In genomic region chr6:30615219-30615957, GRCh38 we compare ENCODE assay signal across 8 cellular contexts. TPM values are rescaled to one million over a fixed set of nuclear protein-coding genes. Genes with fewer than 3 reads are reported as not detected.
A peak's percentile ranks its signal among the peaks of the same experiment; 100 is the strongest.
DNase-seq lines count a peak whose midpoint lies in the region; ATAC-seq, FAIRE-seq and TF ChIP-seq lines count a peak whose summit lies in the region.

No MANE protein-coding gene starts in this region.

- H3K36me3 ChIP-seq in SJCRH30, result peaks cover 29% of the 10 kb centered on the region
- no peaks in the 10 kb centered on the region for H3K36me3 ChIP-seq in breast epithelium
- H3K36me3 ChIP-seq in small intestine (ENCODE audit: control insufficient read depth in 2 of 2, insufficient read depth in 2 of 2, low read length in 2 of 2), result peaks cover 0 to 9% of the 10 kb centered on the region in 2 donors

- DNase-seq in EH (ENCODE audit: low read depth) (peak; percentile 92), M059J (ENCODE audit: low read depth) (peak; percentile 91), SJCRH30 (peak; percentile 58 to 77), breast epithelium (ENCODE audit: low spot score in 2 of 2) (no peak), inferior parietal cortex (ENCODE audit: extremely low spot score) (peak; percentile 68), small intestine (peak; percentile 56), GM10248 (ENCODE audit: extremely low spot score) (no peak)

- intact Hi-C loops in breast epithelium (cut with DNase I; ENCODE audit: low total_unique reads), result no loop called here

- TF ChIP-seq CTCF in breast epithelium (IDR thresholded peaks at IDR 0.05) (no peak), GM10248 (IDR thresholded peaks at IDR 0.05; ENCODE audit: control extremely low read depth, extremely low read depth, low read depth, missing control alignments) (no peak)

- 0 to 1% (median 0%) methylated on average over 10 of the region's 10 CpGs for WGBS in small intestine, 3 donors

- TF ChIP-seq POLR2A in breast epithelium (IDR thresholded peaks at IDR 0.05), result no peak

- H3K4me1 ChIP-seq in SJCRH30, result peaks cover 4% of the 10 kb centered on the region; the same call in 1 of the 2 replicates
- H3K4me1 ChIP-seq in breast epithelium, result peaks cover 0 to 18% of the 10 kb centered on the region in 2 donors
- peaks cover 0 to 3% of the 10 kb centered on the region in 2 donors for H3K4me1 ChIP-seq in small intestine (ENCODE audit: control insufficient read depth in 2 of 2, insufficient read depth in 1 of 2, low read depth in 1 of 2, low read length in 1 of 2)

- H3K27ac ChIP-seq in SJCRH30 (peak overlapping the region; percentile 98), breast epithelium (peak overlapping the region; percentile 95 to 100), small intestine (ENCODE audit: low read depth in 1 of 2, low read length in 1 of 2) (peak overlapping the region; percentile 98 to 99)

- no peak for FAIRE-seq in small intestine (lab: Jason Lieb, UNC)

- H3K4me3 ChIP-seq in SJCRH30 (peak overlapping the region; percentile 75), breast epithelium (peak overlapping the region; percentile 82 to 91 (median 86)), small intestine (ENCODE audit: low read depth in 1 of 2, low read length in 2 of 2) (peak overlapping the region; percentile 60 to 92)

- CTCF ChIA-PET in GM10248 (lab: Yijun Ruan, JAX), result interaction anchor here (0.9 to 4.5 kb wide), 4 partner anchors 17 to 107 kb away, joined by 3 to 56 read pairs (median 4); no protein-coding TSS in a partner anchor

- H3K27me3 ChIP-seq in SJCRH30, result no peaks in the 10 kb centered on the region
- no peaks in the 10 kb centered on the region for H3K27me3 ChIP-seq in breast epithelium
- no peaks in the 10 kb centered on the region for H3K27me3 ChIP-seq in small intestine (ENCODE audit: control insufficient read depth in 2 of 2, insufficient read depth in 2 of 2, low read length in 2 of 2)

- no peak for ATAC-seq in GM19452 (IDR thresholded peaks at IDR 0.05; ENCODE audit: unreplicated experiment)

- H3K9me3 ChIP-seq in SJCRH30 (replicated peaks), result no peaks in the 10 kb centered on the region
- no peaks in the 10 kb centered on the region for H3K9me3 ChIP-seq in breast epithelium
- no peaks in the 10 kb centered on the region for H3K9me3 ChIP-seq in small intestine (ENCODE audit: control insufficient read depth, low read depth)

- POLR2A ChIA-PET in GM10248 (lab: Yijun Ruan, JAX), result interaction anchor here (0.5 to 4.8 kb wide), 39 partner anchors 10 to 1990 kb away, joined by 3 to 72 read pairs (median 7); partner anchors contain the start of genes ABCF1, C6orf136, DHX16 and MDC1

RNA-seq across cellular contexts. Expression of gene PPP1R10, which starts 1.7 kb away (rescaled TPM):
- 17.9 and 28.8 TPM in 2 replicates for total RNA-seq in M059J (2014; rRNA removed; shearing (Covaris generic))
- 93.7 and 120 TPM in 2 replicates for total RNA-seq in SJCRH30 (2014; rRNA removed; shearing (Covaris generic))
- 10 to 100 TPM; 17.3 to 51.1 (median 26.5) TPM for total RNA-seq in breast epithelium
- 10 to 100 TPM; 21.3 to 35.1 (median 30.0) TPM for polyA plus RNA-seq in small intestine

RNA-seq across cellular contexts. Expression of gene MRPS18B, which starts 2.3 kb away (rescaled TPM):
- 85.5 and 108 TPM in 2 replicates for total RNA-seq in M059J (2014; rRNA removed; shearing (Covaris generic))
- total RNA-seq in SJCRH30 (2014; rRNA removed; shearing (Covaris generic)), result 48.8 and 51.6 TPM in 2 replicates
- total RNA-seq in breast epithelium, result 10 to 100 TPM; 42.1 to 70.8 (median 52.4) TPM
- polyA plus RNA-seq in small intestine, result 10 to 100 TPM; 89.4 to 93.0 (median 91.2) TPM

RNA-seq across cellular contexts. Expression of gene ATAT1, which starts 11.3 kb away (rescaled TPM):
- 13.2 and 22.2 TPM in 2 replicates for total RNA-seq in M059J (2014; rRNA removed; shearing (Covaris generic))
- 11.4 and 13.0 TPM in 2 replicates for total RNA-seq in SJCRH30 (2014; rRNA removed; shearing (Covaris generic))
- 10 to 100 TPM in 1 of 3 donors, 1 to 10 TPM in 2; 5.3 to 10.5 (median 8.8) TPM for total RNA-seq in breast epithelium
- 10 to 100 TPM in 1 of 3 donors, 1 to 10 TPM in 2; 6.5 to 14.5 (median 8.6) TPM for polyA plus RNA-seq in small intestine

RNA-seq across cellular contexts. Expression of gene C6orf136, which starts 31.5 kb away (rescaled TPM):
- 9.1 and 12.2 TPM in 2 replicates for total RNA-seq in M059J (2014; rRNA removed; shearing (Covaris generic))
- 9.1 and 10.0 TPM in 2 replicates for total RNA-seq in SJCRH30 (2014; rRNA removed; shearing (Covaris generic))
- 10 to 100 TPM in 2 of 3 donors, 1 to 10 TPM in 1; 9.6 to 19.0 (median 16.1) TPM for total RNA-seq in breast epithelium
- 100 to 1,000 TPM in 1 of 3 donors, 10 to 100 TPM in 2; 44.4 to 125 (median 75.1) TPM for polyA plus RNA-seq in small intestine

RNA-seq across cellular contexts. Expression of gene ABCF1, which starts 44.1 kb away (rescaled TPM):
- total RNA-seq in M059J (2014; rRNA removed; shearing (Covaris generic)), result 56.3 and 95.3 TPM in 2 replicates
- 68.0 and 74.7 TPM in 2 replicates for total RNA-seq in SJCRH30 (2014; rRNA removed; shearing (Covaris generic))
- 10 to 100 TPM; 41.0 to 55.2 (median 51.5) TPM for total RNA-seq in breast epithelium
- polyA plus RNA-seq in small intestine, result 10 to 100 TPM; 30.0 to 40.6 (median 37.0) TPM

Comparison
In these comparisons a context has a peak if more than half of its experiments do, and no peak if none do; other contexts are left out.
1. DNase-seq: peak in EH (single experiment), M059J (single experiment), SJCRH30 (2 of 2), inferior parietal cortex (single experiment) and small intestine (single experiment); none in breast epithelium (0 of 2) and GM10248 (single experiment).
2. Peak in every context shown above with its lines, with median percentiles within 50 percentile points of each other: H3K27ac ChIP-seq and H3K4me3 ChIP-seq.